8 cellular contexts compared by ENCODE assay signal in the genomic region with DNA sequence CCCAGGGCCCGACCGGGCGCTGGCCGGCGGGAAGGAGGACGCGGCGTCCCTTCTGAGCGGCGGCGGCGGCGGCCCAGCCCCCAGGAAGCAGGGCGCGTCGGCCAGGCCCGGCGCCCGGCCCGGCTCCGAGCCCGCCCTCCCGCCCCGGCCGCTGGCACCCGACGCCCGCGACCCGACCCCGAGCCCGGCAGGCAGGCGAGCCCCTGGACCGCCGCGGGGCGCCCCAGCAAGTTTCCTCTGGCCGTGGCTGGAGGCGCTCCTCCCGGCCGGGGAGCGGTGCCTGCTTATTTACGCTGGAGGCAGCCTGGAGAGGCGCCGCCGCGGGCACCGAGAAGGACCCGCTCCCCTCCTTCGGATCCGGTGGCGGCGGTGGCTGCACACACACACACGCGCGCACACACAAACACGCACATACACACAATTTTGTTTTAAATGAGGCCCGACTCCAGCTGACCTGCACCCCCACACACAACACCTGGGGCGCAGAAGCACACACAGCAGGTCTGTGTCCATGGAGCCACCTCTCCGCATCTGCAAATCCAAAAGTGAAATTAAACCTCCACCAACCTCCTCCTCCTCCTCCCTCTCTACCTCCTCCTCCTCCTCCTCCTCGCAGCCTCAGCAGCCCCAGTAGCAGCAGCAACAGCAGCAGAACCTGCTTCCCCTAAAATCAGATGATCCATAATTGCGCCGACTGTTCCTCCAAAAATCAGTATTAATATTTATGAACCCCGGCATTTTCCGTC. TPM values are rescaled to one million over a fixed set of nuclear protein-coding genes. Genes with fewer than 3 reads are reported as not detected.
A peak's percentile ranks its signal among the peaks of the same experiment; 100 is the strongest.
DNase-seq lines count a peak whose midpoint lies in the region; ATAC-seq and TF ChIP-seq lines count a peak whose summit lies in the region.

No MANE protein-coding gene starts in this region.

- H3K27ac ChIP-seq in ascending aorta (peak overlapping the region; percentile 93 to 96), hepatocyte (peak overlapping the region; percentile 95)

- under 1% methylated on average over 29 of the region's 65 CpGs for WGBS in hepatocyte (ENCODE audit: low lambda C conversion rate, missing lambda C conversion rate)

- no peaks in the 10 kb centered on the region for H3K9me3 ChIP-seq in ascending aorta
- no peaks in the 10 kb centered on the region for H3K9me3 ChIP-seq in hepatocyte (ENCODE audit: low read depth)

- intact Hi-C loops in ascending aorta (cut with DNase I) (loop anchor here (1.0 to 10.0 kb wide), 6 partner anchors 64 to 1376 kb away; partner anchors contain the start of genes ACSL1, CASP3, PRIMPOL and WWC2), sciatic nerve (cut with DNase I) (loop anchor here (10.0 kb wide), 1 partner anchor 61 kb away; no protein-coding TSS in a partner anchor)

- peaks cover 68% of the 10 kb centered on the region for H3K79me2 ChIP-seq in hepatocyte

- H3K4me1 ChIP-seq in ascending aorta = peaks cover 0 to 18% of the 10 kb centered on the region in 2 donors
- peaks cover 41% of the 10 kb centered on the region for H3K4me1 ChIP-seq in hepatocyte (ENCODE audit: insufficient read depth)

- H3K27me3 ChIP-seq in ascending aorta = no peaks in the 10 kb centered on the region
- no peaks in the 10 kb centered on the region for H3K27me3 ChIP-seq in hepatocyte

- peaks cover 20% of the 10 kb centered on the region for H4K20me1 ChIP-seq in hepatocyte (ENCODE audit: insufficient read depth, poor library complexity, severe bottlenecking)

- H3K36me3 ChIP-seq in ascending aorta (no peaks in the 10 kb centered on the region), hepatocyte (replicated peaks; ENCODE audit: insufficient read depth, low read depth) (no peaks in the 10 kb centered on the region)

- H3K4me3 ChIP-seq in GM12864 (ENCODE audit: low read depth, low read length) (peak overlapping the region; percentile 84), ascending aorta (peak overlapping the region; percentile 89 to 95), hepatocyte (peak overlapping the region; percentile 75)

- TF ChIP-seq CTCF in GM12864 (IDR thresholded peaks at IDR 0.05; ENCODE audit: low read depth, low read length, missing control alignments) = no peak
- TF ChIP-seq CTCF in ascending aorta (IDR thresholded peaks at IDR 0.05) = no peak
- TF ChIP-seq CTCF in hepatocyte (IDR thresholded peaks at IDR 0.05; ENCODE audit: poor library complexity) = no peak

- no peak for DNase-seq in GM12864 (ENCODE audit: low read depth)
- DNase-seq in SW480 (ENCODE audit: low spot score) = peak; percentile 56
- peak in 1 of 2 donors; percentile 67 for DNase-seq in ascending aorta (ENCODE audit: low spot score in 2 of 2)
- DNase-seq in hepatocyte (ENCODE audit: low spot score) = peak; percentile 64
- DNase-seq in sciatic nerve (ENCODE audit: low spot score) = no peak
- DNase-seq in foreskin melanocyte = no peak

- H3K4me2 ChIP-seq in hepatocyte = peak overlapping the region; percentile 70

- peak overlapping the region; percentile 27 for H2AFZ ChIP-seq in hepatocyte

- ATAC-seq in HG03045 (IDR thresholded peaks at IDR 0.05; ENCODE audit: unreplicated experiment) = peak; percentile 2
- peak; percentile 7 for ATAC-seq in sciatic nerve
- ATAC-seq in HG03457 (IDR thresholded peaks at IDR 0.05; ENCODE audit: unreplicated experiment) = no peak

- H3K9me2 ChIP-seq in hepatocyte (replicated peaks; ENCODE audit: insufficient read depth) = no peaks in the 10 kb centered on the region

RNA-seq across cellular contexts. Expression of gene IRF2, which starts 0.7 kb away (rescaled TPM):
- 39.6 TPM for total RNA-seq in ascending aorta
- 41.1 and 50.5 TPM in 2 replicates for total RNA-seq in hepatocyte
- 17.7 and 19.1 TPM in 2 replicates for polyA plus RNA-seq in hepatocyte
- 50.2 TPM for total RNA-seq in sciatic nerve

Comparison
In these comparisons a context has a peak if more than half of its experiments do, and no peak if none do; other contexts are left out.
1. DNase-seq: peak in SW480 (single experiment) and hepatocyte (single experiment); none in GM12864 (single experiment), sciatic nerve (single experiment) and foreskin melanocyte (single experiment).
2. Peak in every context shown above with its lines, with median percentiles within 50 percentile points of each other: H3K4me3 ChIP-seq.